Comparison of ENCODE assay signal across 17 cellular contexts in the genomic region with DNA sequence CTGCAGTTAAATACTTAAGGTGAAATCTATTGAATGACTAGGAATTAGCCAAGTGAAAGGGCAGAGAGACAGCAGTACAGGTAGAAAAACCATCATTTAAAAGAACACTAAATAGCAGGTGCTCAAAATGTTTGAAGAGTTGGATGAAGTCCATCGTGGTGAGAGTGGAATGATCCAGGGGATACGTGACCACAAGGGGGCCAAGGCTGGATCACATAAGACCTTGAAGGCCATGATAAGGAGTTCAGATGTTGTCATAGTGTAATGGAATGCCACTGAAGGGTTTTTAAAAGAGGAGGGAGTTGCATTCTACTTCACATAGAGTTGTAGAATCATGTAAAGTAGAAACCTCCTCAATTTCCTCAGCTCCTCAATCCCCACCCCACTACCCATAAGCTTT. TPM values are rescaled to one million over a fixed set of nuclear protein-coding genes. Genes with fewer than 3 reads are reported as not detected.
DNase-seq lines count a peak whose midpoint lies in the region; ATAC-seq, FAIRE-seq and TF ChIP-seq lines count a peak whose summit lies in the region.
"Had no signal": no experiment of that assay in that cellular context is flagged by ENCODE, and none has a peak within 500 bp of the region (broad histone marks: within the 10 kb centered on the region; RNA-seq: fewer than 3 reads in every experiment).

No MANE protein-coding gene starts in this region.

- H3K4me1 Mint-ChIP-seq in endodermal cell, result no peaks in the 10 kb centered on the region

- H3K9me3 ChIP-seq in HepG2 (ENCODE audit: low read length) (no peaks in the 10 kb centered on the region), right lobe of liver (no peaks in the 10 kb centered on the region), endodermal cell (ENCODE audit: control insufficient read depth, low read length) (no peaks in the 10 kb centered on the region), upper lobe of right lung (no peaks in the 10 kb centered on the region)
- H3K9me3 ChIP-seq: body of pancreas, mucosa of descending colon, ovary, testis had no signal

- no peaks in the 10 kb centered on the region for H3K9me3 Mint-ChIP-seq in endodermal cell

- no peaks in the 10 kb centered on the region for H3K4me1 ChIP-seq in HepG2 (ENCODE audit: insufficient read depth, low read length)
- H3K4me1 ChIP-seq in right lobe of liver, result no peaks in the 10 kb centered on the region
- H3K4me1 ChIP-seq in endodermal cell (ENCODE audit: control insufficient read depth, insufficient read depth, low read length), result no peaks in the 10 kb centered on the region
- no peaks in the 10 kb centered on the region for H3K4me1 ChIP-seq in upper lobe of right lung
- H3K4me1 ChIP-seq: body of pancreas, testis had no signal

- peak; percentile 38 for TF ChIP-seq CTCF in HepG2 (CRISPR knock-in tag; IDR thresholded peaks at IDR 0.05)
- peak in 1 of 4 donors; percentile 12 for TF ChIP-seq CTCF in right lobe of liver (IDR thresholded peaks at IDR 0.05)
- TF ChIP-seq CTCF in endodermal cell (conservative IDR thresholded peaks at IDR 0.05), result peak; percentile 81
- no peak for TF ChIP-seq CTCF in upper lobe of right lung (IDR thresholded peaks at IDR 0.05)

- in situ Hi-C loops in HepG2 (cut with HindIII; ENCODE audit: extremely low pct_ligation_motif_present, low pct_unique_long_range_greater_than_20kb), result no loop called here

- H3K27ac Mint-ChIP-seq in endodermal cell, result no peak overlapping the region

- H3K4me3 Mint-ChIP-seq in endodermal cell, result no peak overlapping the region

- TF ChIP-seq EP300 in HepG2 (IDR thresholded peaks at IDR 0.05; ENCODE audit: low read depth in 2 of 2, low read length in 2 of 2) (no peak), HepG2 (CRISPR knock-in tag; IDR thresholded peaks at IDR 0.05; ENCODE audit: borderline replicate concordance) (no peak)

- H3K9ac ChIP-seq in HepG2 (ENCODE audit: insufficient read depth, low read depth, low read length), result no peak overlapping the region
- H3K9ac ChIP-seq in endodermal cell (ENCODE audit: extremely low read depth, low read length, poor library complexity, severe bottlenecking), result no peak overlapping the region

- FAIRE-seq in HepG2 (lab: Jason Lieb, UNC), result peak; percentile 70

- H3K36me3 ChIP-seq in HepG2 (replicated peaks in 1 of 2; ENCODE audit: control insufficient read depth in 1 of 2, insufficient read depth in 2 of 2, low read length in 2 of 2), result no peaks in the 10 kb centered on the region
- no peaks in the 10 kb centered on the region for H3K36me3 ChIP-seq in right lobe of liver
- H3K36me3 ChIP-seq in endodermal cell (ENCODE audit: control insufficient read depth, insufficient read depth, low read length), result no peaks in the 10 kb centered on the region
- no peaks in the 10 kb centered on the region for H3K36me3 ChIP-seq in upper lobe of right lung
- H3K36me3 ChIP-seq: ovary had no signal

- peak; percentile 65 for ATAC-seq in HepG2
- no peak for ATAC-seq in right lobe of liver
- ATAC-seq in upper lobe of right lung, result peak; percentile 76
- no peak for ATAC-seq in esophagus mucosa
- no peak for ATAC-seq in HG03039 (IDR thresholded peaks at IDR 0.05; ENCODE audit: unreplicated experiment)
- ATAC-seq: body of pancreas, mucosa of descending colon, Right ventricle myocardium inferior had no signal

- H2AFZ ChIP-seq in HepG2 (ENCODE audit: low read length), result no peak overlapping the region

- CTCF ChIA-PET in HepG2 (lab: Yijun Ruan, JAX; ENCODE audit: low intra/inter-chr PET ratio, low total read pairs), result no interaction called here

- intact Hi-C loops in HepG2 (cut with micrococcal nuclease; ENCODE audit: unreplicated experiment), result no loop called here
- intact Hi-C loops in right lobe of liver (cut with DNase I), result no loop called here
- intact Hi-C loops in upper lobe of right lung (cut with DNase I), result no loop called here

- H4K20me1 ChIP-seq in HepG2 (ENCODE audit: insufficient read depth, low read length), result no peaks in the 10 kb centered on the region

- H3K4me2 ChIP-seq in HepG2 (ENCODE audit: low read depth, low read length), result no peak overlapping the region

- H3K36me3 Mint-ChIP-seq in endodermal cell (ENCODE audit: low read depth), result no peaks in the 10 kb centered on the region

- POLR2A ChIA-PET in HepG2 (lab: Yijun Ruan, JAX), result no interaction called here

- no peak for TF ChIP-seq RAD21 in HepG2 (CRISPR knock-in tag; IDR thresholded peaks at IDR 0.05)

- H3K27ac ChIP-seq in HepG2 (ENCODE audit: extremely low read length, insufficient read depth, low read length) (no peak overlapping the region), right lobe of liver (no peak overlapping the region), endodermal cell (ENCODE audit: low read depth, low read length) (no peak overlapping the region), upper lobe of right lung (no peak overlapping the region)
- H3K27ac ChIP-seq: body of pancreas, ovary, testis had no signal

- TF ChIP-seq POLR2A in HepG2 (IDR thresholded peaks at IDR 0.05; ENCODE audit: insufficient read depth in 1 of 2, low read depth in 2 of 2, low read length in 2 of 2) (no peak), right lobe of liver (IDR thresholded peaks at IDR 0.05) (no peak)

- DNase-seq in HepG2 (ENCODE audit: low spot score) (peak; percentile 16), right lobe of liver (no peak), NCI-H69 (lab: John Stamatoyannopoulos, UW) (peak; percentile 9), endodermal cell (peak; percentile 65), upper lobe of right lung (no peak), germinal center (ENCODE audit: low spot score) (no peak)
- DNase-seq: activated effector memory CD4-positive, alpha-beta T cell treated with anti-CD3 and anti-CD28 coated beads, Interleukin-2, amount 50 U/mL, for 16 hours; effector CD4-positive, alpha-beta T cell; foreskin melanocyte; NCI-H1105; ovary; testis had no signal

- H3K4me3 ChIP-seq in HepG2 (replicated peaks in 1 of 3; ENCODE audit: insufficient read depth in 1 of 3, low read depth in 2 of 3, low read length in 3 of 3) (no peak overlapping the region), right lobe of liver (no peak overlapping the region), endodermal cell (ENCODE audit: low read length) (no peak overlapping the region), upper lobe of right lung (no peak overlapping the region)
- H3K4me3 ChIP-seq: body of pancreas, mucosa of descending colon, ovary, testis had no signal

- WGBS in HepG2 (ENCODE audit: low lambda C conversion rate), result 3% methylated on average over 2 of the region's 2 CpGs
- 73% methylated on average over 2 of the region's 2 CpGs for WGBS in right lobe of liver (ENCODE audit: insufficient coverage, low coverage, low lambda C conversion rate, missing lambda C conversion rate)
- 73 to 100% methylated on average over 1 to 2 of the region's 2 CpGs for WGBS in endodermal cell (ENCODE audit: insufficient coverage in 1 of 2, insufficient read length in 1 of 2), 2 experiments

- H3K27me3 ChIP-seq in HepG2 (ENCODE audit: control insufficient read depth in 1 of 2, insufficient read depth in 2 of 2, low read length in 2 of 2) (no peaks in the 10 kb centered on the region), right lobe of liver (no peaks in the 10 kb centered on the region), endodermal cell (ENCODE audit: control insufficient read depth, insufficient read depth, low read length, poor library complexity, severe bottlenecking) (peaks cover 18% of the 10 kb centered on the region), upper lobe of right lung (no peaks in the 10 kb centered on the region)
- H3K27me3 ChIP-seq: body of pancreas, ovary, testis had no signal

- peaks cover 11% of the 10 kb centered on the region for H3K27me3 Mint-ChIP-seq in endodermal cell (ENCODE audit: insufficient read depth)

- no peaks in the 10 kb centered on the region for H3K79me2 ChIP-seq in HepG2 (ENCODE audit: insufficient read depth, low read length)

- no TSS peak for BruUV-seq in HepG2 (replicated peaks; lab: Mats Ljungman, UMichigan)

TF ChIP-seq in HepG2, 621 proteins besides CTCF, POLR2A, EP300 and RAD21:
- no peak for TF ChIP-seq EHMT2 (IDR thresholded peaks at IDR 0.05; ENCODE audit: borderline replicate concordance, low read depth, low read length)
- TF ChIP-seq STAG1 (CRISPR knock-in tag; IDR thresholded peaks at IDR 0.05), result peak; percentile 28

RNA-seq across cellular contexts. Expression of a gene that starts 34.8 kb away (rescaled TPM):
- total RNA-seq in HepG2 (2016; rRNA removed; fragmentation: Illumina TruSeq; extraction: Trizol), result 24.2 and 48.0 TPM in 2 replicates
- 3.4 and 4.4 TPM in 2 replicates for total RNA-seq in HepG2 (2016; cell fraction: cytosol; rRNA removed; fragmentation: Illumina TruSeq; extraction: Trizol; ENCODE audit: low read depth)
- total RNA-seq in HepG2 (2016; cell fraction: insoluble cytoplasmic fraction; rRNA removed; fragmentation: Illumina TruSeq; extraction: Trizol), result 24.0 and 49.5 TPM in 2 replicates
- total RNA-seq in HepG2 (2016; cell fraction: membrane; rRNA removed; fragmentation: Illumina TruSeq; extraction: Trizol), result 5.4 and 6.7 TPM in 2 replicates
- 33.3 and 34.9 TPM in 2 replicates for total RNA-seq in HepG2 (2016; cell fraction: nucleus; rRNA removed; fragmentation: Illumina TruSeq; extraction: Trizol)
- 9.1 and 11.3 TPM in 2 replicates for polyA plus RNA-seq in HepG2 (2011; rRNA removed)
- 3.4 and 5.6 TPM in 2 replicates for polyA plus RNA-seq in HepG2 (2011; cell fraction: cytosol; rRNA removed)
- 7.2 and 9.6 TPM in 2 replicates for polyA plus RNA-seq in HepG2 (2011; cell fraction: nucleus; rRNA removed)
- 15.5 and 22.6 TPM in 2 replicates for polyA plus RNA-seq in HepG2 (2012)
- 0.50 and 0.60 TPM in 2 replicates for polyA plus RNA-seq in HepG2 (2016; cell fraction: cytosol; fragmentation: Illumina TruSeq; extraction: Trizol; ENCODE audit: low read depth)
- polyA plus RNA-seq in HepG2 (2016; cell fraction: insoluble cytoplasmic fraction; fragmentation: Illumina TruSeq; extraction: Trizol; ENCODE audit: low read depth), result 29.1 and 32.7 TPM in 2 replicates
- 2.0 TPM in 2 replicates for polyA plus RNA-seq in HepG2 (2016; cell fraction: membrane; fragmentation: Illumina TruSeq; extraction: Trizol; ENCODE audit: low read depth)
- polyA plus RNA-seq in HepG2 (2016; cell fraction: nucleus; fragmentation: Illumina TruSeq; extraction: Trizol; ENCODE audit: insufficient read depth, low read depth), result 33.8 and 35.1 TPM in 2 replicates
- polyA minus RNA-seq in HepG2 (2011; rRNA and poly(A)+ RNA removed; ENCODE audit: low replicate concordance), result 3.9 and 27.1 TPM in 2 replicates
- 11.6 and 19.9 TPM in 2 replicates for polyA minus RNA-seq in HepG2 (2011; cell fraction: cytosol; rRNA and poly(A)+ RNA removed)
- polyA minus RNA-seq in HepG2 (2011; cell fraction: nucleus; rRNA and poly(A)+ RNA removed), result 46.5 and 48.3 TPM in 2 replicates
- 10 to 100 TPM; 15.2 to 30.6 (median 26.7) TPM for total RNA-seq in right lobe of liver
- total RNA-seq in endodermal cell, result 10 to 100 TPM; 19.9 to 23.7 TPM
- polyA plus RNA-seq in endodermal cell (2013, experiment 1 of 2), result 4.8 TPM
- 4.4 TPM for polyA plus RNA-seq in endodermal cell (2013, experiment 2 of 2)
- 18.5 TPM for total RNA-seq in upper lobe of right lung
- total RNA-seq in esophagus mucosa, result 31.4 TPM

Comparison
In these comparisons a context has a peak if more than half of its experiments do, and no peak if none do; other contexts are left out.
1. ATAC-seq: peak in HepG2 (single experiment) and upper lobe of right lung (single experiment); none in right lobe of liver (0 of 4), esophagus mucosa (single experiment) and HG03039 (single experiment).
2. DNase-seq: peak in HepG2 (single experiment), NCI-H69 (single experiment) and endodermal cell (single experiment); none in right lobe of liver (0 of 3), upper lobe of right lung (single experiment) and germinal center (single experiment).